In genomic region chrX:75648803-75649588, GRCh38 we compare ENCODE assay signal across 20 cellular contexts.
DNase-seq lines count a peak whose midpoint lies in the region; ATAC-seq, FAIRE-seq and TF ChIP-seq lines count a peak whose summit lies in the region.
"Had no signal": no experiment of that assay in that cellular context is flagged by ENCODE, and none has a peak within 500 bp of the region (broad histone marks: within the 10 kb centered on the region; RNA-seq: fewer than 3 reads in every experiment).

No MANE protein-coding gene starts in this region.

- H2AFZ ChIP-seq in astrocyte (ENCODE audit: low read depth, low read length): no peak overlapping the region

- H3K4me2 ChIP-seq in astrocyte (ENCODE audit: low read length): no peak overlapping the region

- no peaks in the 10 kb centered on the region for H3K36me3 Mint-ChIP-seq in astrocyte (ENCODE audit: low read depth, unreplicated experiment)

- no peaks in the 10 kb centered on the region for H3K4me1 Mint-ChIP-seq in astrocyte (ENCODE audit: low read depth, unreplicated experiment)

- DNase-seq in Kasumi-1 (lab: John Stamatoyannopoulos, UW): peak; percentile 1 to 26
- peak; percentile 40 for DNase-seq in SK-N-DZ (ENCODE audit: low spot score)
- DNase-seq in astrocyte (ENCODE audit: low read depth): no peak
- no peak for DNase-seq in activated CD8-positive, alpha-beta memory T cell treated with anti-CD3 and anti-CD28 coated beads, Interleukin-2, amount 50 U/mL, for 4 hours
- no peak for DNase-seq in HUDEP-2 (lab: John Stamatoyannopoulos, UW; ENCODE audit: unreplicated experiment in 76 of 76)
- DNase-seq in HTR-8/SVneo (ENCODE audit: insufficient read length, low spot score): no peak
- DNase-seq: AML-193; Caco-2; CD4-positive, alpha-beta T cell; GDM1; GOT3; H7; HFFc6; IMR-90 had no signal

- H3K27ac ChIP-seq in astrocyte (ENCODE audit: low read depth, low read length): no peak overlapping the region
- H3K27ac ChIP-seq: C4-2B had no signal

- H3K27me3 ChIP-seq in astrocyte (ENCODE audit: insufficient read depth, low read length): no peaks in the 10 kb centered on the region

- no peaks in the 10 kb centered on the region for H3K4me1 ChIP-seq in astrocyte (ENCODE audit: insufficient read depth, low read length)
- H3K4me1 ChIP-seq: Caco-2 had no signal

- no peaks in the 10 kb centered on the region for H3K9me3 ChIP-seq in astrocyte (ENCODE audit: insufficient read depth, low read depth, low read length)
- H3K9me3 ChIP-seq: Caco-2 had no signal

- no peaks in the 10 kb centered on the region for H3K79me2 ChIP-seq in astrocyte (ENCODE audit: insufficient read depth, low read length)

- no peak overlapping the region for H3K4me3 ChIP-seq in astrocyte (ENCODE audit: insufficient read depth, low read depth, low read length)
- H3K4me3 ChIP-seq: K562 had no signal

- no peak for TF ChIP-seq CTCF in astrocyte (IDR thresholded peaks at IDR 0.05; ENCODE audit: insufficient read depth, low read depth, low read length)

- no peak for ATAC-seq in HG03432 (IDR thresholded peaks at IDR 0.05; ENCODE audit: unreplicated experiment)
- ATAC-seq: HCT116, K562 had no signal

- no peak overlapping the region for H3K9ac ChIP-seq in astrocyte (ENCODE audit: low read length)

- H3K27ac Mint-ChIP-seq in astrocyte (ENCODE audit: unreplicated experiment): no peak overlapping the region
- H3K27ac Mint-ChIP-seq: CD4-positive, alpha-beta T cell; HFFc6 had no signal

- peaks cover 2% of the 10 kb centered on the region for H3K9me3 Mint-ChIP-seq in astrocyte (ENCODE audit: unreplicated experiment)

- no peaks in the 10 kb centered on the region for H3K36me3 ChIP-seq in astrocyte (ENCODE audit: insufficient read depth, low read length)

- H4K20me1 ChIP-seq in astrocyte (ENCODE audit: insufficient read depth, low read length): no peaks in the 10 kb centered on the region

- H3K27me3 Mint-ChIP-seq in astrocyte (ENCODE audit: low read depth, unreplicated experiment): no peaks in the 10 kb centered on the region
- H3K27me3 Mint-ChIP-seq: CD4-positive, alpha-beta T cell had no signal

- no peak overlapping the region for H3K4me3 Mint-ChIP-seq in astrocyte (ENCODE audit: unreplicated experiment)
- H3K4me3 Mint-ChIP-seq: CD4-positive, alpha-beta T cell; HFFc6 had no signal

- peak; percentile 23 for FAIRE-seq in astrocyte (lab: Jason Lieb, UNC)
- no peak for FAIRE-seq in HTR-8/SVneo (lab: Jason Lieb, UNC)
- FAIRE-seq: A204.1, D721Med, K562 had no signal

Comparison
In these comparisons a context has a peak if more than half of its experiments do, and no peak if none do; other contexts are left out.
1. DNase-seq: peak in Kasumi-1 (2 of 2) and SK-N-DZ (single experiment); none in astrocyte (single experiment), activated CD8-positive, alpha-beta memory T cell treated with anti-CD3 and anti-CD28 coated beads, Interleukin-2, amount 50 U/mL, for 4 hours (single experiment), HUDEP-2 (0 of 76) and HTR-8/SVneo (single experiment).